ENCODE assay signal across 15 cellular contexts in genomic region chr11:2677127-2677526, GRCh38. TPM values are rescaled to one million over a fixed set of nuclear protein-coding genes. Genes with fewer than 3 reads are reported as not detected.
A peak's percentile ranks its signal among the peaks of the same experiment; 100 is the strongest.
DNase-seq lines count a peak whose midpoint lies in the region; ATAC-seq and TF ChIP-seq lines count a peak whose summit lies in the region.
"Had no signal": no experiment of that assay in that cellular context is flagged by ENCODE, and none has a peak within 500 bp of the region (broad histone marks: within the 10 kb centered on the region; RNA-seq: fewer than 3 reads in every experiment).

No MANE protein-coding gene starts in this region.

- peak; percentile 53 for ATAC-seq in GM19452 (IDR thresholded peaks at IDR 0.05; ENCODE audit: unreplicated experiment)
- ATAC-seq in upper lobe of right lung = peak; percentile 57
- ATAC-seq in GM19328 (IDR thresholded peaks at IDR 0.05; ENCODE audit: unreplicated experiment) = no peak
- ATAC-seq in GM18519 (IDR thresholded peaks at IDR 0.05; ENCODE audit: low FRiP score, unreplicated experiment) = no peak
- ATAC-seq: effector memory CD8-positive, alpha-beta T cell; naive thymus-derived CD8-positive, alpha-beta T cell had no signal

- intact Hi-C loops in upper lobe of right lung (cut with DNase I) = no loop called here

- H3K4me3 ChIP-seq in upper lobe of right lung = no peak overlapping the region
- H3K4me3 ChIP-seq: MG63, testis had no signal

- no peaks in the 10 kb centered on the region for H3K36me3 ChIP-seq in upper lobe of right lung
- H3K36me3 ChIP-seq: MG63 had no signal

- no peaks in the 10 kb centered on the region for H3K9me3 ChIP-seq in upper lobe of right lung
- H3K9me3 ChIP-seq: MG63, testis had no signal

- H3K27ac ChIP-seq in upper lobe of right lung = no peak overlapping the region
- H3K27ac ChIP-seq: testis had no signal

- H3K27me3 ChIP-seq in upper lobe of right lung = no peaks in the 10 kb centered on the region
- H3K27me3 ChIP-seq: MG63, testis had no signal

- TF ChIP-seq CTCF in upper lobe of right lung (IDR thresholded peaks at IDR 0.05) = no peak

- DNase-seq in Kasumi-1 (lab: John Stamatoyannopoulos, UW) (peak; percentile 66 to 76), SKM-1 (lab: John Stamatoyannopoulos, UW; ENCODE audit: unreplicated experiment) (peak; percentile 43), upper lobe of right lung (no peak), NCI-H2227 (lab: John Stamatoyannopoulos, UW; ENCODE audit: unreplicated experiment) (no peak)
- DNase-seq: activated CD4-positive, CD25-positive, alpha-beta regulatory T cell; activated naive CD4-positive, alpha-beta T cell treated with anti-CD3 and anti-CD28 coated beads, Interleukin-2, amount 10 ng/mL, durations not matched to agents 7 days and 5 days; CD4-positive, alpha-beta memory T cell; effector memory CD8-positive, alpha-beta T cell; HCEC 1CT; MG63; naive thymus-derived CD8-positive, alpha-beta T cell had no signal

- peaks cover 13% of the 10 kb centered on the region for H3K4me1 ChIP-seq in upper lobe of right lung

RNA-seq across cellular contexts. Expression of gene KCNQ1OT1, which starts 22.7 kb away (rescaled TPM):
- 2.0 TPM for total RNA-seq in upper lobe of right lung

Comparison
In these comparisons a context has a peak if more than half of its experiments do, and no peak if none do; other contexts are left out.
1. ATAC-seq: peak in GM19452 (single experiment) and upper lobe of right lung (single experiment); none in GM19328 (single experiment) and GM18519 (single experiment).
2. DNase-seq: peak in Kasumi-1 (2 of 2) and SKM-1 (single experiment); none in upper lobe of right lung (single experiment) and NCI-H2227 (single experiment).